ENCODE assay signal across 8 cellular contexts in the genomic region with DNA sequence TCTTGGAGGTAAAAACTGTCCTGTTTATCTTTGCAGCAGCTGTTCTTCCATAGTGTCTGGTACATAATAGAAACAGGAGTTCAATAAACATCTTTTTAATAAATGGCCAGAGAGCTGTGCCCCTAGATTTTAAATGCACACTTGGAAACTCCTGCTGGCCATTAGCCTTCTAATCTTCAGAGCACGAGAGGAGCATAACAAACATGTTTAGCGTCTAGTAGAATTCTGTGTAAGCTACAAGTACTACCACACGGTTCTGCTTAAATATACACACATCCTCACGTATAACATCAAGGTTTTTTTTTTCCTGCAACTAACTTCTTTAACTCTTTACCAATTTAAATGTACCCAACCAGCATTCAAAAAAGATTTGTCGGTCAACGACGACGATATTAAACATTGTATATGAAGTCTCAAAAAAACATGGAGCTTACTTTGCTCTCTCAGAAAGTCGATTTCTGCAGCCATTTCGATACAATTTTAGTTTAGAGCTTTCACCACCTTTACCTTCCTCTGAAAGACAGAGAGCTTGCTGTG. TPM values are rescaled to one million over a fixed set of nuclear protein-coding genes. Genes with fewer than 3 reads are reported as not detected.
DNase-seq lines count a peak whose midpoint lies in the region; ATAC-seq, FAIRE-seq and TF ChIP-seq lines count a peak whose summit lies in the region.

No MANE protein-coding gene starts in this region.

- H3K36me3 ChIP-seq in adipocyte (ENCODE audit: control insufficient read depth, insufficient read depth, low read length, severe bottlenecking) (no peaks in the 10 kb centered on the region), suprapubic skin (no peaks in the 10 kb centered on the region)

- under 1% methylated on average over 10 of the region's 10 CpGs for WGBS in suprapubic skin

- TF ChIP-seq CTCF in suprapubic skin (IDR thresholded peaks at IDR 0.05), result no peak

- H3K27ac ChIP-seq in suprapubic skin, result peak overlapping the region; percentile 95

- no peak for ATAC-seq in HG03520 (IDR thresholded peaks at IDR 0.05; ENCODE audit: unreplicated experiment)

- TF ChIP-seq EP300 in suprapubic skin (IDR thresholded peaks at IDR 0.05), result no peak

- H3K9me3 ChIP-seq in adipocyte (ENCODE audit: control insufficient read depth, low read length), result no peaks in the 10 kb centered on the region
- H3K9me3 ChIP-seq in iPS-18c (ENCODE audit: control insufficient read depth, insufficient read depth, low read length), result no peaks in the 10 kb centered on the region
- no peaks in the 10 kb centered on the region for H3K9me3 ChIP-seq in suprapubic skin

- H3K27me3 ChIP-seq in adipocyte (replicated peaks; ENCODE audit: control insufficient read depth, insufficient read depth, low read length) (no peaks in the 10 kb centered on the region), suprapubic skin (no peaks in the 10 kb centered on the region)

- H3K9ac ChIP-seq in adipocyte (ENCODE audit: low read length), result peak overlapping the region; percentile 91

- peaks cover 16% of the 10 kb centered on the region for H3K4me1 ChIP-seq in adipocyte (ENCODE audit: control insufficient read depth, insufficient read depth, low read length)
- H3K4me1 ChIP-seq in suprapubic skin, result peaks cover 54% of the 10 kb centered on the region

- no peak for TF ChIP-seq POLR2A in suprapubic skin (IDR thresholded peaks at IDR 0.05)

- DNase-seq in DMS 273 (lab: John Stamatoyannopoulos, UW; ENCODE audit: unreplicated experiment), result peak; percentile 33
- no peak for DNase-seq in DMS 273 treated with DMSO at 0.1 percent for 48 hours (lab: John Stamatoyannopoulos, UW)
- peak; percentile 59 for DNase-seq in adipocyte (ENCODE audit: low read depth)
- DNase-seq in suprapubic skin (ENCODE audit: low spot score in 2 of 2), result no peak
- DNase-seq in urothelium cell line (ENCODE audit: low spot score), result no peak
- DNase-seq in NCI-H2171 (lab: John Stamatoyannopoulos, UW), result no peak

- FAIRE-seq in urothelium cell line (lab: Jason Lieb, UNC), result no peak

- H3K4me3 ChIP-seq in adipocyte (ENCODE audit: low read length), result peak overlapping the region; percentile 93
- H3K4me3 ChIP-seq in iPS-18c (ENCODE audit: insufficient read depth, low read depth, low read length), result peak overlapping the region; percentile 96
- peak overlapping the region; percentile 88 for H3K4me3 ChIP-seq in suprapubic skin

RNA-seq across cellular contexts. Expression of a gene that starts 0.6 kb away (rescaled TPM):
- 10 to 100 TPM in 2 of 4 donors, 1 to 10 TPM in 2; 7.6 to 17.2 (median 9.6) TPM for total RNA-seq in suprapubic skin

RNA-seq across cellular contexts. Expression of a gene that starts 3.2 kb away (rescaled TPM):
- total RNA-seq in suprapubic skin, result 10 to 100 TPM in 3 of 4 donors, 1 to 10 TPM in 1; 8.3 to 26.1 (median 11.9) TPM

Comparison
In these comparisons a context has a peak if more than half of its experiments do, and no peak if none do; other contexts are left out.
1. DNase-seq: peak in DMS 273 (single experiment) and adipocyte (single experiment); none in DMS 273 treated with DMSO at 0.1 percent for 48 hours (single experiment), suprapubic skin (0 of 2), urothelium cell line (single experiment) and NCI-H2171 (single experiment).
2. Peak in every context shown above with its lines, with median percentiles within 50 percentile points of each other: H3K4me3 ChIP-seq.